23 cellular contexts compared by ENCODE assay signal in genomic region chr13:33218426-33218825, GRCh38.
DNase-seq lines count a peak whose midpoint lies in the region; ATAC-seq and TF ChIP-seq lines count a peak whose summit lies in the region.
"Had no signal": no experiment of that assay in that cellular context is flagged by ENCODE, and none has a peak within 500 bp of the region (broad histone marks: within the 10 kb centered on the region; RNA-seq: fewer than 3 reads in every experiment).

No MANE protein-coding gene starts in this region.

- no peak overlapping the region for H3K23ac ChIP-seq in mesendoderm (ENCODE audit: low read length)

- H3K36me3 ChIP-seq in PC-3 (ENCODE audit: low read depth, low read length): 0 out of 2 replicates have a peak, but pooled peaks cover 6% of the 10 kb centered on the region
- H3K36me3 ChIP-seq in colonic mucosa: no peaks in the 10 kb centered on the region
- no peaks in the 10 kb centered on the region for H3K36me3 ChIP-seq in mesendoderm (ENCODE audit: control insufficient read depth, insufficient read depth, low read length)
- no peaks in the 10 kb centered on the region for H3K36me3 ChIP-seq in transverse colon
- H3K36me3 ChIP-seq: thyroid gland had no signal

- H3K4me1 Mint-ChIP-seq in activated CD4-positive, alpha-beta T cell treated with anti-CD3 and anti-CD28 coated beads, Interleukin-2, amount 10 ng/mL, durations not matched to agents 24 days and 14 days: peaks cover 3% of the 10 kb centered on the region
- H3K4me1 Mint-ChIP-seq: immature natural killer cell; stimulated activated effector memory CD8-positive, alpha-beta T cell treated with anti-CD3 and anti-CD28 coated beads, Interleukin-12 subunit alpha, Interleukin-12 subunit beta, amount 100 ng/mL, for 72 hours had no signal

- no peak overlapping the region for H3K56ac ChIP-seq in mesendoderm (ENCODE audit: low read length)

- no peak overlapping the region for H2AFZ ChIP-seq in PC-3 (ENCODE audit: low read length)

- H3K27ac ChIP-seq in PC-3 (ENCODE audit: low read length): peak overlapping the region; percentile 90
- H3K27ac ChIP-seq in colonic mucosa: peak overlapping the region; percentile 75
- no peak overlapping the region for H3K27ac ChIP-seq in mesendoderm (ENCODE audit: low read depth, low read length)
- peak overlapping the region; percentile 68 to 78 (median 73) for H3K27ac ChIP-seq in transverse colon
- no peak overlapping the region for H3K27ac ChIP-seq in caudate nucleus (ENCODE audit: low read depth, low read length)

- H2BK15ac ChIP-seq in mesendoderm (replicated peaks; ENCODE audit: low read depth): no peak overlapping the region

- TF ChIP-seq EP300 in transverse colon (IDR thresholded peaks at IDR 0.05; ENCODE audit: low read depth): no peak

- H3K4me1 ChIP-seq in PC-3 (ENCODE audit: insufficient read depth, low read length) (peaks cover 28% of the 10 kb centered on the region), colonic mucosa (no peaks in the 10 kb centered on the region), mesendoderm (ENCODE audit: control insufficient read depth, low read depth, low read length) (peaks cover 3% of the 10 kb centered on the region), transverse colon (peaks cover 19 to 51% (median 33%) of the 10 kb centered on the region in 4 donors)

- H3K4me3 ChIP-seq in PC-3 (ENCODE audit: low read length) (peak overlapping the region; percentile 23; the same call in 1 of the 2 replicates), colonic mucosa (no peak overlapping the region), mesendoderm (ENCODE audit: low read length) (no peak overlapping the region), transverse colon (no peak overlapping the region)
- H3K4me3 ChIP-seq: heart right ventricle, thyroid gland had no signal

- H3K9ac ChIP-seq in PC-3 (ENCODE audit: low read length) (peak overlapping the region; percentile 41), colonic mucosa (ENCODE audit: low read depth in 2 of 2, low read length in 2 of 2) (peak overlapping the region in 1 of 2 donors; percentile 38), mesendoderm (ENCODE audit: low read length) (no peak overlapping the region)

- H3F3A ChIP-seq in PC-3 (ENCODE audit: low read length, unreplicated experiment): peaks cover 4% of the 10 kb centered on the region

- WGBS in mesendoderm (ENCODE audit: extremely low coverage, insufficient coverage, low lambda C conversion rate): no CpG with 5 or more reads among the region's 1 CpG
- 66 to 71% methylated on average over 1 of the region's 1 CpG for WGBS in transverse colon (ENCODE audit: low coverage in 1 of 2), 2 donors

- no peak overlapping the region for H2BK5ac ChIP-seq in mesendoderm (ENCODE audit: low read length)

- DNase-seq in PC-3: peak; percentile 70
- no peak for DNase-seq in colonic mucosa
- no peak for DNase-seq in mesendoderm
- no peak for DNase-seq in transverse colon
- no peak for DNase-seq in DMS153 (lab: John Stamatoyannopoulos, UW)
- DNase-seq in activated CD4-positive, alpha-beta T cell treated with anti-CD3 and anti-CD28 coated beads, Interleukin-2, amount 10 ng/mL, durations not matched to agents 24 days and 14 days: no peak
- no peak for DNase-seq in caudate nucleus (lab: John Stamatoyannopoulos, UW)
- DNase-seq: activated CD8-positive, alpha-beta T cell treated with anti-CD3 and anti-CD28 coated beads, Interleukin-2, amount 10 ng/mL, durations not matched to agents 7 days and 5 days; activated naive CD4-positive, alpha-beta T cell; activated T-cell treated with anti-CD3 and anti-CD28 coated beads, Interleukin-2, amount 50 U/mL, for 1 hour; cerebellar nuclear complex; effector memory CD4-positive, alpha-beta T cell; H7; heart right ventricle; immature natural killer cell; Karpas-422; left ventricle myocardium superior; NCI-H1092; NCI-H1930; T1000; thyroid gland had no signal

- no peaks in the 10 kb centered on the region for H3K79me1 ChIP-seq in mesendoderm (ENCODE audit: low read length)

- no peak overlapping the region for H3K27ac Mint-ChIP-seq in activated CD4-positive, alpha-beta T cell treated with anti-CD3 and anti-CD28 coated beads, Interleukin-2, amount 10 ng/mL, durations not matched to agents 24 days and 14 days
- H3K27ac Mint-ChIP-seq: activated CD8-positive, alpha-beta T cell treated with anti-CD3 and anti-CD28 coated beads, Interleukin-2, amount 10 ng/mL, durations not matched to agents 7 days and 5 days; immature natural killer cell; stimulated activated effector memory CD8-positive, alpha-beta T cell treated with anti-CD3 and anti-CD28 coated beads, Interleukin-12 subunit alpha, Interleukin-12 subunit beta, amount 100 ng/mL, for 72 hours had no signal

- no peaks in the 10 kb centered on the region for H4K20me1 ChIP-seq in PC-3 (ENCODE audit: low read length)

- no peaks in the 10 kb centered on the region for H3K9me3 Mint-ChIP-seq in activated CD4-positive, alpha-beta T cell treated with anti-CD3 and anti-CD28 coated beads, Interleukin-2, amount 10 ng/mL, durations not matched to agents 24 days and 14 days
- H3K9me3 Mint-ChIP-seq: immature natural killer cell; stimulated activated effector memory CD8-positive, alpha-beta T cell treated with anti-CD3 and anti-CD28 coated beads, Interleukin-12 subunit alpha, Interleukin-12 subunit beta, amount 100 ng/mL, for 72 hours had no signal

- H3K9me3 ChIP-seq in PC-3 (ENCODE audit: low read length) (no peaks in the 10 kb centered on the region), colonic mucosa (no peaks in the 10 kb centered on the region), transverse colon (no peaks in the 10 kb centered on the region)
- H3K9me3 ChIP-seq: heart right ventricle, thyroid gland had no signal

- CTCF ChIA-PET in PC-3 (lab: Charles Lee): no interaction called here

- peak; percentile 81 for ATAC-seq in PC-3
- ATAC-seq: activated CD8-positive, alpha-beta T cell treated with anti-CD3 and anti-CD28 coated beads, Interleukin-2, amount 10 ng/mL, durations not matched to agents 7 days and 5 days; sciatic nerve; stimulated activated effector memory CD8-positive, alpha-beta T cell treated with anti-CD3 and anti-CD28 coated beads, Interleukin-12 subunit alpha, Interleukin-12 subunit beta, amount 100 ng/mL, for 72 hours had no signal

- peak overlapping the region; percentile 36 for H3K4ac ChIP-seq in mesendoderm (ENCODE audit: low read depth, low read length)

- intact Hi-C loops in PC-3 (cut with micrococcal nuclease) (loop anchor here (10.0 kb wide), 1 partner anchor 506 kb away; no protein-coding TSS in a partner anchor), colonic mucosa (cut with DNase I) (no loop called here), transverse colon (cut with DNase I; ENCODE audit: low total_unique reads) (loop anchor here (10.0 kb wide), 1 partner anchor 66 kb away; the partner anchor contains the start of gene STARD13)
- intact Hi-C loops in activated CD4-positive, alpha-beta T cell treated with anti-CD3 and anti-CD28 coated beads, Interleukin-2, amount 10 ng/mL, durations not matched to agents 24 days and 14 days (cut with micrococcal nuclease): no loop called here

- no peak overlapping the region for H2BK120ac ChIP-seq in mesendoderm (ENCODE audit: low read depth, low read length)

- no peak for TF ChIP-seq CTCF in PC-3 (conservative IDR thresholded peaks at IDR 0.05; ENCODE audit: low read depth, low read length)
- TF ChIP-seq CTCF in colonic mucosa (IDR thresholded peaks at IDR 0.05): no peak
- no peak for TF ChIP-seq CTCF in transverse colon (IDR thresholded peaks at IDR 0.05)

- in situ Hi-C loops in transverse colon (cut with MboI; ENCODE audit: low pct_ligation_motif_present in 1 of 4, low pct_unique_long_range_greater_than_20kb in 1 of 4, low sequenced_read_pairs in 3 of 4): loop anchor here in 1 of 4 donors (25.0 kb wide), 1 partner anchor 319 kb away; no protein-coding TSS in a partner anchor

- H3K79me2 ChIP-seq in PC-3 (ENCODE audit: low read length) (peaks cover 58% of the 10 kb centered on the region), mesendoderm (ENCODE audit: control insufficient read depth, insufficient read depth, low read length) (no peaks in the 10 kb centered on the region)

- POLR2A ChIA-PET in PC-3 (lab: Charles Lee; ENCODE audit: unreplicated experiment): no interaction called here

- H3K18ac ChIP-seq in mesendoderm (ENCODE audit: low read length): peak overlapping the region; percentile 75

- H3K27me3 ChIP-seq in PC-3 (ENCODE audit: low read length) (no peaks in the 10 kb centered on the region), colonic mucosa (no peaks in the 10 kb centered on the region), mesendoderm (ENCODE audit: insufficient read depth, low read length, poor library complexity) (no peaks in the 10 kb centered on the region), transverse colon (no peaks in the 10 kb centered on the region)
- H3K27me3 ChIP-seq: heart right ventricle, thyroid gland had no signal

- no peak overlapping the region for H3K4me3 Mint-ChIP-seq in activated CD4-positive, alpha-beta T cell treated with anti-CD3 and anti-CD28 coated beads, Interleukin-2, amount 10 ng/mL, durations not matched to agents 24 days and 14 days
- H3K4me3 Mint-ChIP-seq: activated CD8-positive, alpha-beta T cell treated with anti-CD3 and anti-CD28 coated beads, Interleukin-2, amount 10 ng/mL, durations not matched to agents 7 days and 5 days; immature natural killer cell; stimulated activated effector memory CD8-positive, alpha-beta T cell treated with anti-CD3 and anti-CD28 coated beads, Interleukin-12 subunit alpha, Interleukin-12 subunit beta, amount 100 ng/mL, for 72 hours had no signal

- TF ChIP-seq POLR2A in transverse colon (IDR thresholded peaks at IDR 0.05): no peak

- no peaks in the 10 kb centered on the region for H3K9me2 ChIP-seq in PC-3 (replicated peaks; ENCODE audit: low read length)

- H2AK5ac ChIP-seq in mesendoderm (ENCODE audit: low read length): no peak overlapping the region

- H3K4me2 ChIP-seq in PC-3 (ENCODE audit: low read length) (peak overlapping the region; percentile 73), mesendoderm (ENCODE audit: low read length) (no peak overlapping the region)

- no peaks in the 10 kb centered on the region for H3K27me3 Mint-ChIP-seq in activated CD4-positive, alpha-beta T cell treated with anti-CD3 and anti-CD28 coated beads, Interleukin-2, amount 10 ng/mL, durations not matched to agents 24 days and 14 days

- no peak overlapping the region for H4K8ac ChIP-seq in mesendoderm (ENCODE audit: low read depth, low read length)

- no peaks in the 10 kb centered on the region for H3K36me3 Mint-ChIP-seq in activated CD4-positive, alpha-beta T cell treated with anti-CD3 and anti-CD28 coated beads, Interleukin-2, amount 10 ng/mL, durations not matched to agents 24 days and 14 days (ENCODE audit: low read depth)
- H3K36me3 Mint-ChIP-seq: immature natural killer cell; stimulated activated effector memory CD8-positive, alpha-beta T cell treated with anti-CD3 and anti-CD28 coated beads, Interleukin-12 subunit alpha, Interleukin-12 subunit beta, amount 100 ng/mL, for 72 hours had no signal

- no peak overlapping the region for H4K5ac ChIP-seq in mesendoderm (ENCODE audit: low read length)

- no TSS peak for BruUV-seq in PC-3 (replicated peaks; lab: Mats Ljungman, UMichigan)

Comparison
In these comparisons a context has a peak if more than half of its experiments do, and no peak if none do; other contexts are left out.
1. H3K27ac ChIP-seq: peak in PC-3 (single experiment), colonic mucosa (single experiment) and transverse colon (4 of 4); none in mesendoderm (single experiment) and caudate nucleus (single experiment).
2. intact Hi-C loops: an anchor here in PC-3 (10.0 kb wide) and transverse colon (10.0 kb wide); none called in colonic mucosa and activated CD4-positive, alpha-beta T cell treated with anti-CD3 and anti-CD28 coated beads, Interleukin-2, amount 10 ng/mL, durations not matched to agents 24 days and 14 days.